Comparison of ENCODE assay signal across 8 cellular contexts in the genomic region with DNA sequence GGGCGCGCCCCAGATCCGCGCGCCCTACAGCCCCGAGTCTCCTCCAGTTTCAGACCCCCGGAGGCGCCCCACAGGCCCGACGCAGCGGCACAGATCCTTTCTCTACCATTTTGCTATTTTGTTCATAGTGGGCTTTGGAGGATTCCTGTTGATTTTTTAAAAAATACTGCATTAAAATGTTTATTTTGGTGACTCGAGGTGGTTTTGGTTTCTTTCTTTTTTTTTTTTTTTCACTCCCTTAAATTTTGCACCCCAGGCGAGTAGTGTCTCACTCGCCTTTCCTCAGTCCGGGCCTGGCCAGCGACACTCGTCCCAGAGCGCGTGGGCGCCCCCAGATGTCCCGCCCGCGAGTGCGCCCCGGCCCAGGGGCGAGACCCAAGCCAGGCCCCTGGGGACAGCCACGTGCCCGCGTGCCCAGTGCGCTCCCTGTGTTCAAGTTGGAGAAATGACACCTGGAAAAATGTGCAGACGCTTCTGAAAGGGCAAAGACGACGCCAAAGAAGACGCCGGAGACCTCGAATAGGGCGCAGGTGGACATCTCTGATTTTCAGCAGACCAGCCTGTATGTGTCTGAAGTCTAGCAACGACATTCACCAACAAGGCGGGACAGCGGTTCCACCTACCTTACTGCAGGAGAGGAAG. TPM values are rescaled to one million over a fixed set of nuclear protein-coding genes. Genes with fewer than 3 reads are reported as not detected.
DNase-seq lines count a peak whose midpoint lies in the region; ATAC-seq and TF ChIP-seq lines count a peak whose summit lies in the region.

No MANE protein-coding gene starts in this region.

- no peaks in the 10 kb centered on the region for H3K36me3 ChIP-seq in BJ (ENCODE audit: control insufficient read depth, insufficient read depth, low read length)
- no peaks in the 10 kb centered on the region for H3K36me3 ChIP-seq in MG63
- no peaks in the 10 kb centered on the region for H3K36me3 ChIP-seq in lower lobe of right lung

- H3K9me3 ChIP-seq in MG63 (no peaks in the 10 kb centered on the region), lower lobe of right lung (no peaks in the 10 kb centered on the region)

- peaks cover 20% of the 10 kb centered on the region for H3K4me1 ChIP-seq in lower lobe of right lung

- peak overlapping the region; percentile 88 for H3K4me3 ChIP-seq in BJ (ENCODE audit: low read depth, low read length)
- H3K4me3 ChIP-seq in MG63 = peak overlapping the region; percentile 64
- peak overlapping the region; percentile 90 for H3K4me3 ChIP-seq in lower lobe of right lung

- H3K27me3 ChIP-seq in BJ (ENCODE audit: control insufficient read depth, insufficient read depth, low read length) = peaks cover 2% of the 10 kb centered on the region
- H3K27me3 ChIP-seq in MG63 = peaks cover 13% of the 10 kb centered on the region; the same call in 1 of the 2 replicates
- H3K27me3 ChIP-seq in lower lobe of right lung (ENCODE audit: low read depth) = no peaks in the 10 kb centered on the region

- peak; percentile 46 for ATAC-seq in GM18907 (IDR thresholded peaks at IDR 0.05; ENCODE audit: unreplicated experiment)
- ATAC-seq in SK-N-SH treated with all-trans-retinoic acid at 6 μM for 48 hours = peak; percentile 46
- ATAC-seq in lower lobe of right lung = peak; percentile 83 to 87

- DNase-seq in BJ (ENCODE audit: low read depth) (no peak), MG63 (peak; percentile 65), ecto neural progenitor cell (ENCODE audit: low spot score) (peak; percentile 70), lower lobe of right lung (peak; percentile 88), amniotic stem cell (lab: John Stamatoyannopoulos, UW) (no peak)
- peak; percentile 40 for DNase-seq in stimulated activated CD8-positive, alpha-beta memory T cell treated with anti-CD3 and anti-CD28 coated beads, Interleukin-4, amount 100 ng/mL, for 48 hours

- POLR2A ChIA-PET in BJ (lab: Charles Lee) = interaction anchor here (0.7 kb wide), 1 partner anchor 98 kb away, joined by 3 read pairs; no protein-coding TSS in a partner anchor

- CTCF ChIA-PET in BJ (lab: Yijun Ruan, JAX) = interaction anchor here (1.4 kb wide), 1 partner anchor 10 kb away, joined by 3 read pairs; no protein-coding TSS in a partner anchor

- H3K27ac ChIP-seq in lower lobe of right lung = peak overlapping the region; percentile 83

- intact Hi-C loops in lower lobe of right lung (cut with DNase I) = no loop called here

- 0 out of 2 replicates have a peak, but pooled peaks have one; percentile 24 for TF ChIP-seq CTCF in BJ (IDR thresholded peaks at IDR 0.05; ENCODE audit: insufficient read depth, low read depth, low read length)
- peak; percentile 37 for TF ChIP-seq CTCF in lower lobe of right lung (IDR thresholded peaks at IDR 0.05)

TF ChIP-seq in SK-N-SH treated with all-trans-retinoic acid at 6 μM for 48 hours, 23 proteins besides CTCF, POLR2A, EP300 and RAD21:
- TF ChIP-seq RARB (CRISPR knock-in tag; IDR thresholded peaks at IDR 0.05) (no peak), CSDC2 (CRISPR knock-in tag; IDR thresholded peaks at IDR 0.05) (no peak), ZFP30 (CRISPR knock-in tag; IDR thresholded peaks at IDR 0.05) (no peak), SNAI2 (CRISPR knock-in tag; IDR thresholded peaks at IDR 0.05) (no peak), OSR1 (CRISPR knock-in tag; IDR thresholded peaks at IDR 0.05) (no peak), CSRNP3 (CRISPR knock-in tag; IDR thresholded peaks at IDR 0.05) (no peak), TOX (CRISPR knock-in tag; IDR thresholded peaks at IDR 0.05; ENCODE audit: borderline replicate concordance) (no peak)
- TF ChIP-seq, protein P1, sequence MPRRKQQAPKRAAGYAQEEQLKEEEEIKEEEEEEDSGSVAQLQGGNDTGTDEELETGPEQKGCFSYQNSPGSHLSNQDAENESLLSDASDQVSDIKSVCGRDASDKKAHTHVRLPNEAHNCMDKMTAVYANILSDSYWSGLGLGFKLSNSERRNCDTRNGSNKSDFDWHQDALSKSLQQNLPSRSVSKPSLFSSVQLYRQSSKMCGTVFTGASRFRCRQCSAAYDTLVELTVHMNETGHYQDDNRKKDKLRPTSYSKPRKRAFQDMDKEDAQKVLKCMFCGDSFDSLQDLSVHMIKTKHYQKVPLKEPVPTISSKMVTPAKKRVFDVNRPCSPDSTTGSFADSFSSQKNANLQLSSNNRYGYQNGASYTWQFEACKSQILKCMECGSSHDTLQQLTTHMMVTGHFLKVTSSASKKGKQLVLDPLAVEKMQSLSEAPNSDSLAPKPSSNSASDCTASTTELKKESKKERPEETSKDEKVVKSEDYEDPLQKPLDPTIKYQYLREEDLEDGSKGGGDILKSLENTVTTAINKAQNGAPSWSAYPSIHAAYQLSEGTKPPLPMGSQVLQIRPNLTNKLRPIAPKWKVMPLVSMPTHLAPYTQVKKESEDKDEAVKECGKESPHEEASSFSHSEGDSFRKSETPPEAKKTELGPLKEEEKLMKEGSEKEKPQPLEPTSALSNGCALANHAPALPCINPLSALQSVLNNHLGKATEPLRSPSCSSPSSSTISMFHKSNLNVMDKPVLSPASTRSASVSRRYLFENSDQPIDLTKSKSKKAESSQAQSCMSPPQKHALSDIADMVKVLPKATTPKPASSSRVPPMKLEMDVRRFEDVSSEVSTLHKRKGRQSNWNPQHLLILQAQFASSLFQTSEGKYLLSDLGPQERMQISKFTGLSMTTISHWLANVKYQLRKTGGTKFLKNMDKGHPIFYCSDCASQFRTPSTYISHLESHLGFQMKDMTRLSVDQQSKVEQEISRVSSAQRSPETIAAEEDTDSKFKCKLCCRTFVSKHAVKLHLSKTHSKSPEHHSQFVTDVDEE (CRISPR knock-in tag; IDR thresholded peaks at IDR 0.05) = no peak
- TF ChIP-seq, protein P2, sequence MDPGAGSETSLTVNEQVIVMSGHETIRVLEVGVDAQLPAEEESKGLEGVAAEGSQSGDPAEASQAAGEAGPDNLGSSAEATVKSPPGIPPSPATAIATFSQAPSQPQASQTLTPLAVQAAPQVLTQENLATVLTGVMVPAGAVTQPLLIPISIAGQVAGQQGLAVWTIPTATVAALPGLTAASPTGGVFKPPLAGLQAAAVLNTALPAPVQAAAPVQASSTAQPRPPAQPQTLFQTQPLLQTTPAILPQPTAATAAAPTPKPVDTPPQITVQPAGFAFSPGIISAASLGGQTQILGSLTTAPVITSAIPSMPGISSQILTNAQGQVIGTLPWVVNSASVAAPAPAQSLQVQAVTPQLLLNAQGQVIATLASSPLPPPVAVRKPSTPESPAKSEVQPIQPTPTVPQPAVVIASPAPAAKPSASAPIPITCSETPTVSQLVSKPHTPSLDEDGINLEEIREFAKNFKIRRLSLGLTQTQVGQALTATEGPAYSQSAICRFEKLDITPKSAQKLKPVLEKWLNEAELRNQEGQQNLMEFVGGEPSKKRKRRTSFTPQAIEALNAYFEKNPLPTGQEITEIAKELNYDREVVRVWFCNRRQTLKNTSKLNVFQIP (CRISPR knock-in tag; IDR thresholded peaks at IDR 0.05; ENCODE audit: borderline replicate concordance, low read depth) = no peak

RNA-seq across cellular contexts. Expression of gene INSR, which starts 0.5 kb away (rescaled TPM):
- 4.1 and 5.7 TPM in 2 replicates for polyA plus RNA-seq in BJ (2011; rRNA removed)
- 46.5 and 56.3 TPM in 2 replicates for polyA minus RNA-seq in BJ (2011; rRNA and poly(A)+ RNA removed)
- total RNA-seq in MG63 (2014; rRNA removed; shearing (Covaris generic); ENCODE audit: low replicate concordance) = 3.9 and 7.6 TPM in 2 replicates
- 37.3 TPM for total RNA-seq in lower lobe of right lung

RNA-seq across cellular contexts. Expression of gene ARHGEF18, which starts 54.0 kb away (rescaled TPM):
- 8.6 and 12.7 TPM in 2 replicates for polyA plus RNA-seq in BJ (2011; rRNA removed)
- 7.8 and 19.2 TPM in 2 replicates for polyA minus RNA-seq in BJ (2011; rRNA and poly(A)+ RNA removed)
- 27.0 and 39.0 TPM in 2 replicates for total RNA-seq in MG63 (2014; rRNA removed; shearing (Covaris generic); ENCODE audit: low replicate concordance)
- 42.4 TPM for total RNA-seq in lower lobe of right lung

Comparison
In these comparisons a context has a peak if more than half of its experiments do, and no peak if none do; other contexts are left out.
1. DNase-seq: peak in MG63 (single experiment), ecto neural progenitor cell (single experiment), lower lobe of right lung (single experiment) and stimulated activated CD8-positive, alpha-beta memory T cell treated with anti-CD3 and anti-CD28 coated beads, Interleukin-4, amount 100 ng/mL, for 48 hours (single experiment); none in BJ (single experiment) and amniotic stem cell (single experiment).
2. Peak in every context shown above with its lines, with median percentiles within 50 percentile points of each other: H3K4me3 ChIP-seq and ATAC-seq.